Comparison of ENCODE assay signal across 9 cellular contexts in genomic region chr10:71597821-71598498, GRCh38.
DNase-seq lines count a peak whose midpoint lies in the region; ATAC-seq, FAIRE-seq and TF ChIP-seq lines count a peak whose summit lies in the region.
"Had no signal": no experiment of that assay in that cellular context is flagged by ENCODE, and none has a peak within 500 bp of the region (broad histone marks: within the 10 kb centered on the region; RNA-seq: fewer than 3 reads in every experiment).

No MANE protein-coding gene starts in this region.

- DNase-seq in Daoy (ENCODE audit: low read depth) (peak; percentile 7), OCI-LY7 (ENCODE audit: low spot score) (peak; percentile 68), fibroblast of peridontal ligament (ENCODE audit: extremely low read depth) (peak; percentile 14), pancreas (peak in 2 of 6 donors; percentile 23 to 41), NCI-H1694 (lab: John Stamatoyannopoulos, UW) (no peak), RCC 7860 (ENCODE audit: low spot score) (no peak)
- no peak for DNase-seq in activated T-helper 1 cell treated with anti-CD3 and anti-CD28 coated beads, Interleukin-12 subunit alpha, Interleukin-12 subunit beta, Interleukin-2, Interleukin-4 antibody, amounts not matched to agents 30 ng/mL and 10 ng/mL and 1 ng/mL, durations not matched to agents 14 hours and 24 hours and 36 hours (ENCODE audit: low spot score)
- DNase-seq: activated T-cell treated with anti-CD3 and anti-CD28 coated beads, Interleukin-2, amount 50 U/mL, for 4 hours had no signal

- intact Hi-C loops in OCI-LY7 (cut with micrococcal nuclease; ENCODE audit: unreplicated experiment) = no loop called here
- intact Hi-C loops in pancreas (cut with DNase I) = no loop called here
- intact Hi-C loops in activated T-helper 1 cell treated with anti-CD3 and anti-CD28 coated beads, Interleukin-12 subunit alpha, Interleukin-12 subunit beta, Interleukin-2, Interleukin-4 antibody, amounts not matched to agents 30 ng/mL and 10 ng/mL and 1 ng/mL, durations not matched to agents 14 hours and 24 hours and 36 hours (cut with micrococcal nuclease) = no loop called here

- WGBS in pancreas, 2 donors = 74 to 77% methylated on average over 12 of the region's 12 CpGs

- CTCF ChIA-PET in OCI-LY7 (lab: Charles Lee; ENCODE audit: unreplicated experiment) = no interaction called here

- no peaks in the 10 kb centered on the region for H3K27me3 ChIP-seq in pancreas

- no TSS peak for BruUV-seq in OCI-LY7 (replicated peaks; lab: Mats Ljungman, UMichigan)

- H4K20me1 ChIP-seq in OCI-LY7 (ENCODE audit: insufficient read depth, low read length) = no peaks in the 10 kb centered on the region

- H2AFZ ChIP-seq in OCI-LY7 (ENCODE audit: low read length) = no peak overlapping the region

- no peaks in the 10 kb centered on the region for H3K9me2 ChIP-seq in OCI-LY7 (ENCODE audit: insufficient read depth, low read length)

- H3K4me1 Mint-ChIP-seq in activated T-helper 1 cell treated with anti-CD3 and anti-CD28 coated beads, Interleukin-12 subunit alpha, Interleukin-12 subunit beta, Interleukin-2, Interleukin-4 antibody, amounts not matched to agents 30 ng/mL and 10 ng/mL and 1 ng/mL, durations not matched to agents 14 hours and 24 hours and 36 hours (ENCODE audit: low read depth) = peaks cover 10% of the 10 kb centered on the region

- H3K4me1 ChIP-seq in OCI-LY7 (ENCODE audit: insufficient read depth, low read length, poor library complexity, severe bottlenecking) = no peaks in the 10 kb centered on the region
- peaks cover 0 to 5% (median 0%) of the 10 kb centered on the region in 3 donors for H3K4me1 ChIP-seq in pancreas

- TF ChIP-seq CTCF in OCI-LY7 (conservative IDR thresholded peaks at IDR 0.05; ENCODE audit: low read length) (peak; percentile 51; the same call in 1 of the 2 replicates), pancreas (IDR thresholded peaks at IDR 0.05) (no peak)

- H3K4me3 Mint-ChIP-seq in activated T-helper 1 cell treated with anti-CD3 and anti-CD28 coated beads, Interleukin-12 subunit alpha, Interleukin-12 subunit beta, Interleukin-2, Interleukin-4 antibody, amounts not matched to agents 30 ng/mL and 10 ng/mL and 1 ng/mL, durations not matched to agents 14 hours and 24 hours and 36 hours = no peak overlapping the region
- H3K4me3 Mint-ChIP-seq: activated T-cell treated with anti-CD3 and anti-CD28 coated beads, Interleukin-2, amount 50 U/mL, for 4 hours had no signal

- ATAC-seq in pancreas (peak; percentile 28 to 78 (median 64)), GM18511 (IDR thresholded peaks at IDR 0.05; ENCODE audit: unreplicated experiment) (no peak)
- ATAC-seq: activated T-cell treated with anti-CD3 and anti-CD28 coated beads, Interleukin-2, amount 50 U/mL, for 4 hours had no signal

- no peaks in the 10 kb centered on the region for H3K36me3 ChIP-seq in OCI-LY7 (ENCODE audit: insufficient read depth, low read length)
- H3K36me3 ChIP-seq in pancreas = no peaks in the 10 kb centered on the region

- POLR2A ChIA-PET in OCI-LY7 (lab: Charles Lee) = interaction anchor here (0.7 kb wide), 1 partner anchor 29 kb away, joined by 3 read pairs; no protein-coding TSS in a partner anchor

- H3K9me3 ChIP-seq in OCI-LY7 (ENCODE audit: low read length) = no peaks in the 10 kb centered on the region
- no peaks in the 10 kb centered on the region for H3K9me3 ChIP-seq in pancreas

- H3K9me3 Mint-ChIP-seq in activated T-helper 1 cell treated with anti-CD3 and anti-CD28 coated beads, Interleukin-12 subunit alpha, Interleukin-12 subunit beta, Interleukin-2, Interleukin-4 antibody, amounts not matched to agents 30 ng/mL and 10 ng/mL and 1 ng/mL, durations not matched to agents 14 hours and 24 hours and 36 hours = no peaks in the 10 kb centered on the region
- H3K9me3 Mint-ChIP-seq: activated T-cell treated with anti-CD3 and anti-CD28 coated beads, Interleukin-2, amount 50 U/mL, for 4 hours had no signal

- no peaks in the 10 kb centered on the region for H3K27me3 Mint-ChIP-seq in activated T-helper 1 cell treated with anti-CD3 and anti-CD28 coated beads, Interleukin-12 subunit alpha, Interleukin-12 subunit beta, Interleukin-2, Interleukin-4 antibody, amounts not matched to agents 30 ng/mL and 10 ng/mL and 1 ng/mL, durations not matched to agents 14 hours and 24 hours and 36 hours (ENCODE audit: insufficient read depth)

- H3K36me3 Mint-ChIP-seq in activated T-helper 1 cell treated with anti-CD3 and anti-CD28 coated beads, Interleukin-12 subunit alpha, Interleukin-12 subunit beta, Interleukin-2, Interleukin-4 antibody, amounts not matched to agents 30 ng/mL and 10 ng/mL and 1 ng/mL, durations not matched to agents 14 hours and 24 hours and 36 hours (ENCODE audit: low read depth) = no peaks in the 10 kb centered on the region

- no peak for FAIRE-seq in pancreas (lab: Jason Lieb, UNC)
- no peak for FAIRE-seq in RCC 7860 (lab: Jason Lieb, UNC)

- no peaks in the 10 kb centered on the region for H3K79me2 ChIP-seq in OCI-LY7 (ENCODE audit: insufficient read depth, low read depth, low read length)

- H3K27ac ChIP-seq in OCI-LY7 (ENCODE audit: low read depth, low read length, poor library complexity, severe bottlenecking) = no peak overlapping the region
- peak overlapping the region in 3 of 4 donors; percentile 10 to 60 (median 50) for H3K27ac ChIP-seq in pancreas

- H3K4me2 ChIP-seq in OCI-LY7 (ENCODE audit: low read length) = no peak overlapping the region

- H3K4me3 ChIP-seq in OCI-LY7 (ENCODE audit: low read depth, low read length, poor library complexity, severe bottlenecking) = no peak overlapping the region
- H3K4me3 ChIP-seq in pancreas = no peak overlapping the region

- no peak overlapping the region for H3K27ac Mint-ChIP-seq in activated T-helper 1 cell treated with anti-CD3 and anti-CD28 coated beads, Interleukin-12 subunit alpha, Interleukin-12 subunit beta, Interleukin-2, Interleukin-4 antibody, amounts not matched to agents 30 ng/mL and 10 ng/mL and 1 ng/mL, durations not matched to agents 14 hours and 24 hours and 36 hours

Comparison
In these comparisons a context has a peak if more than half of its experiments do, and no peak if none do; other contexts are left out.
1. DNase-seq: peak in Daoy (single experiment), OCI-LY7 (single experiment) and fibroblast of peridontal ligament (single experiment); none in NCI-H1694 (single experiment), activated T-helper 1 cell treated with anti-CD3 and anti-CD28 coated beads, Interleukin-12 subunit alpha, Interleukin-12 subunit beta, Interleukin-2, Interleukin-4 antibody, amounts not matched to agents 30 ng/mL and 10 ng/mL and 1 ng/mL, durations not matched to agents 14 hours and 24 hours and 36 hours (single experiment) and RCC 7860 (single experiment).